Comparison of ENCODE assay signal across 1 cellular context in genomic region chr3:5197470-5198312, GRCh38.
A peak's percentile ranks its signal among the peaks of the same experiment; 100 is the strongest.
TF ChIP-seq lines count a peak whose summit lies in the region.

No MANE protein-coding gene starts in this region.

TF ChIP-seq in HepG2, 621 proteins besides CTCF, POLR2A, EP300 and RAD21 (continued from another document):
- TF ChIP-seq ATF4 (CRISPR knock-in tag; IDR thresholded peaks at IDR 0.05) = peak; percentile 83 to 100; a peak in 3 of 4 replicates
- TF ChIP-seq CEBPG (CRISPR knock-in tag; IDR thresholded peaks at IDR 0.05) = peak; percentile 95
